In genomic region chr1:236922190-236922589, GRCh38 we compare ENCODE assay signal across 29 cellular contexts.
"Had no signal": no experiment of that assay in that cellular context is flagged by ENCODE, and none has a peak within 500 bp of the region (broad histone marks: within the 10 kb centered on the region; RNA-seq: fewer than 3 reads in every experiment).

No MANE protein-coding gene starts in this region.

- H3K4me1 ChIP-seq: adrenal gland, body of pancreas, esophagus muscularis mucosa, foreskin keratinocyte, gastrocnemius medialis had no signal

- H3K27ac ChIP-seq: adrenal gland, body of pancreas, coronary artery, dorsolateral prefrontal cortex, esophagus muscularis mucosa, foreskin keratinocyte, gastrocnemius medialis had no signal

- DNase-seq: activated CD4-positive, alpha-beta memory T cell treated with anti-CD3 and anti-CD28 coated beads for 36 hours; activated CD4-positive, alpha-beta T cell treated with anti-CD3 and anti-CD28 coated beads for 36 hours; activated CD4-positive, alpha-beta T cell treated with anti-CD3 and anti-CD28 coated beads, Interleukin-2, amount 10 ng/mL, durations not matched to agents 24 days and 14 days; activated CD4-positive, CD25-positive, alpha-beta regulatory T cell; activated CD4-positive, CD25-positive, alpha-beta regulatory T cell treated with anti-CD3 and anti-CD28 coated beads, Interleukin-2, amount 50 U/mL, for 72 hours; activated CD8-positive, alpha-beta memory T cell treated with anti-CD3 and anti-CD28 coated beads, Interleukin-2, amount 10 ng/mL, durations not matched to agents 7 days and 5 days; activated CD8-positive, alpha-beta memory T cell treated with anti-CD3 and anti-CD28 coated beads, Interleukin-2, amount 50 U/mL, for 4 hours; activated CD8-positive, alpha-beta T cell treated with anti-CD3 and anti-CD28 coated beads, Interleukin-2, amount 10 ng/mL, durations not matched to agents 7 days and 5 days; activated effector memory CD4-positive, alpha-beta T cell treated with anti-CD3 and anti-CD28 coated beads, Interleukin-2, amount 50 U/mL, for 16 hours; activated naive CD4-positive, alpha-beta T cell treated with anti-CD3 and anti-CD28 coated beads for 36 hours; activated naive CD8-positive, alpha-beta T cell treated with anti-CD3 and anti-CD28 coated beads for 36 hours; activated naive CD8-positive, alpha-beta T cell treated with anti-CD3 and anti-CD28 coated beads, Interleukin-2, amount 50 U/mL, for 24 hours; activated T-cell treated with anti-CD3 and anti-CD28 coated beads, Interleukin-2, amount 50 U/mL, for 1 hour; activated T-cell treated with anti-CD3 and anti-CD28 coated beads, Interleukin-2, amount 50 U/mL, for 48 hours; adrenal gland; amygdala; aorta; body of pancreas; dorsolateral prefrontal cortex; effector memory CD4-positive, alpha-beta T cell; endodermal cell; erythroblast; foreskin keratinocyte; gastrocnemius medialis; T-helper 1 cell; T-helper 17 cell; T1000 had no signal

- H3K27me3 ChIP-seq: adrenal gland, body of pancreas, esophagus muscularis mucosa, foreskin keratinocyte, gastrocnemius medialis had no signal

- ATAC-seq: activated CD4-positive, alpha-beta T cell treated with anti-CD3 and anti-CD28 coated beads for 36 hours; activated CD8-positive, alpha-beta memory T cell treated with anti-CD3 and anti-CD28 coated beads, Interleukin-2, amount 10 ng/mL, durations not matched to agents 7 days and 5 days; activated CD8-positive, alpha-beta T cell treated with anti-CD3 and anti-CD28 coated beads, Interleukin-2, amount 10 ng/mL, durations not matched to agents 7 days and 5 days; activated naive CD8-positive, alpha-beta T cell treated with anti-CD3 and anti-CD28 coated beads, Interleukin-2, amount 50 U/mL, for 24 hours; body of pancreas; foreskin keratinocyte; T-helper 17 cell had no signal

- H3K4me3 ChIP-seq: adrenal gland, body of pancreas, coronary artery, dorsolateral prefrontal cortex, esophagus muscularis mucosa, gastrocnemius medialis had no signal

- H3K9me3 ChIP-seq: adrenal gland, body of pancreas had no signal

- H3K36me3 ChIP-seq: adrenal gland, esophagus muscularis mucosa had no signal
